ENCODE assay signal across 7 cellular contexts in the genomic region with DNA sequence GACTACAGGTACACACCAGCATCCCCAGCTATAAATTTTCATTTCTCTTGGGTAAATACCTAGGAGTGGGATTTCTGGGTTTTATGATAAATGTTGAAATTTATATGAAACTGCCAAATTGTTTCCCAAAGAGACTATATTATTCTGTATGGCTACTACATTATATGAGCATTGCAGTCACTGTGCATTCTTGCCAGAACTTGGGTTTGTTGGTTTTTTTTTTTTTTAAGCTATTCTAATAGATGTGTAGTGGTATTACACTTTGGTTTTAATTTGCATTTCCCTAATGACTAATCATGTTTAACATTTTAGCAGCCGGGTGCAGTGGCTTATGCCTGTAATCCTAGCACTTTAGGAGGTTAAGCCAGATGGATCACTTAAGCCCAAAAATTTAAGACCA. TPM values are rescaled to one million over a fixed set of nuclear protein-coding genes. Genes with fewer than 3 reads are reported as not detected.
DNase-seq lines count a peak whose midpoint lies in the region; ATAC-seq, FAIRE-seq and TF ChIP-seq lines count a peak whose summit lies in the region.
"Not testable (repeated sequence)": the region's sequence is repeated elsewhere in the genome, so short reads cannot be mapped to it uniquely, and the experiment has no call there.

No MANE protein-coding gene starts in this region.

- H3K27ac ChIP-seq in BLaER1, result peak overlapping the region; percentile 94
- peak overlapping the region; percentile 99 for H3K27ac ChIP-seq in Karpas-422 (ENCODE audit: low read length)
- H3K27ac ChIP-seq in OCI-LY3 (ENCODE audit: low read length), result not testable (repeated sequence)

- not testable (repeated sequence) for H3K9ac ChIP-seq in BLaER1; OCI-LY3 (ENCODE audit: low read length)
- H3K9ac ChIP-seq in Karpas-422 (ENCODE audit: low read length), result peak overlapping the region; percentile 67

- ATAC-seq in activated B cell treated with CpG ODN at 0.5 μM for 24 hours (ENCODE audit: low read depth); memory B cell (ENCODE audit: low read depth); stimulated activated memory B cell treated with anti-CD40 and anti-IgM and Interleukin-4, amounts not matched to agents 10 μg/mL and 1 μg/mL and 100 μg/mL, for 72 hours: not testable (repeated sequence)

- not testable (repeated sequence) for H3K4me3 ChIP-seq in BLaER1; OCI-LY3 (ENCODE audit: low read length)
- peak overlapping the region; percentile 21; the same call in 1 of the 2 replicates for H3K4me3 ChIP-seq in Karpas-422 (ENCODE audit: low read length)

- peak overlapping the region; percentile 79 for H3K4me2 ChIP-seq in BLaER1
- peak overlapping the region; percentile 61 for H3K4me2 ChIP-seq in Karpas-422 (ENCODE audit: low read depth, low read length, poor library complexity, severe bottlenecking)
- peak overlapping the region; percentile 11; the same call in 1 of the 2 replicates for H3K4me2 ChIP-seq in OCI-LY3 (ENCODE audit: low read length)

- H3K9me3 Mint-ChIP-seq in activated B cell treated with CpG ODN at 0.5 μM for 24 hours; memory B cell; stimulated activated memory B cell treated with anti-CD40 and anti-IgM and Interleukin-4, amounts not matched to agents 10 μg/mL and 1 μg/mL and 100 μg/mL, for 72 hours: not testable (repeated sequence)

- intact Hi-C loops in activated B cell treated with CpG ODN at 0.5 μM for 24 hours (cut with micrococcal nuclease), result not testable (repeated sequence)

- not testable (repeated sequence) for TF ChIP-seq CTCF in OCI-LY3 (IDR thresholded peaks at IDR 0.05; ENCODE audit: low read depth, low read length); activated B cell treated with CpG ODN at 0.5 μM for 24 hours (IDR thresholded peaks at IDR 0.05)

- peaks cover 97% of the 10 kb centered on the region for H3K4me1 ChIP-seq in BLaER1
- peaks cover 69% of the 10 kb centered on the region for H3K4me1 ChIP-seq in Karpas-422 (ENCODE audit: low read length)
- H3K4me1 ChIP-seq in OCI-LY3 (ENCODE audit: low read length), result peaks cover 46% of the 10 kb centered on the region

- CTCF ChIA-PET in activated B cell treated with CpG ODN at 0.5 μM for 24 hours (lab: Charles Lee), result not testable (repeated sequence)

- not testable (repeated sequence) for H3K27me3 ChIP-seq in BLaER1; Karpas-422 (ENCODE audit: low read length); OCI-LY3 (ENCODE audit: low read depth, low read length)

- not testable (repeated sequence) for H3K36me3 Mint-ChIP-seq in activated B cell treated with CpG ODN at 0.5 μM for 24 hours (ENCODE audit: low read depth); memory B cell; stimulated activated memory B cell treated with anti-CD40 and anti-IgM and Interleukin-4, amounts not matched to agents 10 μg/mL and 1 μg/mL and 100 μg/mL, for 72 hours

- peak overlapping the region; percentile 41 for H3K4me3 Mint-ChIP-seq in activated B cell treated with CpG ODN at 0.5 μM for 24 hours
- H3K4me3 Mint-ChIP-seq in memory B cell; stimulated activated memory B cell treated with anti-CD40 and anti-IgM and Interleukin-4, amounts not matched to agents 10 μg/mL and 1 μg/mL and 100 μg/mL, for 72 hours: not testable (repeated sequence)

- FAIRE-seq in GM18507 (lab: Jason Lieb, UNC), result peak; percentile 87

- not testable (repeated sequence) for H4K20me1 ChIP-seq in BLaER1; Karpas-422 (ENCODE audit: insufficient read depth, low read depth, low read length); OCI-LY3 (ENCODE audit: insufficient read depth, low read length)

- H3K27me3 Mint-ChIP-seq in activated B cell treated with CpG ODN at 0.5 μM for 24 hours; memory B cell; stimulated activated memory B cell treated with anti-CD40 and anti-IgM and Interleukin-4, amounts not matched to agents 10 μg/mL and 1 μg/mL and 100 μg/mL, for 72 hours: not testable (repeated sequence)

- H3K79me2 ChIP-seq in Karpas-422 (ENCODE audit: low read length), result peaks cover 22% of the 10 kb centered on the region
- H3K79me2 ChIP-seq in OCI-LY3 (ENCODE audit: low read length), result not testable (repeated sequence)

- H3K27ac Mint-ChIP-seq in activated B cell treated with CpG ODN at 0.5 μM for 24 hours (peak overlapping the region; percentile 97), memory B cell (peak overlapping the region; percentile 24)
- peak overlapping the region; percentile 48 for H3K27ac Mint-ChIP-seq in stimulated activated memory B cell treated with anti-CD40 and anti-IgM and Interleukin-4, amounts not matched to agents 10 μg/mL and 1 μg/mL and 100 μg/mL, for 72 hours

- not testable (repeated sequence) for H2AFZ ChIP-seq in Karpas-422 (ENCODE audit: low read length); OCI-LY3 (ENCODE audit: low read depth, low read length)

- POLR2A ChIA-PET in activated B cell treated with CpG ODN at 0.5 μM for 24 hours (lab: Charles Lee), result interaction anchor here (0.6 to 3.3 kb wide), 6 partner anchors 8 to 71 kb away, joined by 3 to 24 read pairs (median 5); no protein-coding TSS in a partner anchor

- not testable (repeated sequence) for H3K9me2 ChIP-seq in Karpas-422 (replicated peaks; ENCODE audit: insufficient read depth, low read length)

- H3K4me1 Mint-ChIP-seq in activated B cell treated with CpG ODN at 0.5 μM for 24 hours (peaks cover 57% of the 10 kb centered on the region), memory B cell (peaks cover 25% of the 10 kb centered on the region)
- peaks cover 48% of the 10 kb centered on the region for H3K4me1 Mint-ChIP-seq in stimulated activated memory B cell treated with anti-CD40 and anti-IgM and Interleukin-4, amounts not matched to agents 10 μg/mL and 1 μg/mL and 100 μg/mL, for 72 hours

- H3K36me3 ChIP-seq in BLaER1 (peaks cover 88% of the 10 kb centered on the region), Karpas-422 (ENCODE audit: insufficient read depth, low read length) (peaks cover 16% of the 10 kb centered on the region)
- not testable (repeated sequence) for H3K36me3 ChIP-seq in OCI-LY3 (replicated peaks; ENCODE audit: low read depth, low read length)

- not testable (repeated sequence) for DNase-seq in GM18507 (ENCODE audit: extremely low spot score, insufficient read length, low read depth); activated B cell treated with CpG ODN at 0.5 μM for 24 hours; memory B cell (ENCODE audit: low spot score in 2 of 2)
- peak; percentile 81 for DNase-seq in Karpas-422

- H3K9me3 ChIP-seq in BLaER1, result peaks cover 37% of the 10 kb centered on the region
- H3K9me3 ChIP-seq in Karpas-422 (ENCODE audit: low read length), result not testable (repeated sequence)
- peaks cover 13% of the 10 kb centered on the region; the same call in 1 of the 2 replicates for H3K9me3 ChIP-seq in OCI-LY3 (ENCODE audit: insufficient read depth, low read length)

RNA-seq across cellular contexts. Expression of a gene that starts 56.0 kb away (rescaled TPM):
- total RNA-seq in Karpas-422 (2014; rRNA removed; shearing (Covaris generic); ENCODE audit: low replicate concordance), result 82.9 and 124 TPM in 2 replicates
- 40.6 and 42.1 TPM in 2 replicates for total RNA-seq in activated B cell treated with CpG ODN at 0.5 μM for 24 hours

Comparison
In these comparisons a context has a peak if more than half of its experiments do, and no peak if none do; other contexts are left out.
1. H3K4me2 ChIP-seq: peak in every context shown above with its lines; median percentile 79 in BLaER1; 61 in Karpas-422; 11 in OCI-LY3.
2. H3K27ac Mint-ChIP-seq: peak in every context shown above with its lines; median percentile 97 in activated B cell treated with CpG ODN at 0.5 μM for 24 hours; 48 in stimulated activated memory B cell treated with anti-CD40 and anti-IgM and Interleukin-4, amounts not matched to agents 10 μg/mL and 1 μg/mL and 100 μg/mL, for 72 hours; 24 in memory B cell.